16 cellular contexts compared by ENCODE assay signal in the genomic region with DNA sequence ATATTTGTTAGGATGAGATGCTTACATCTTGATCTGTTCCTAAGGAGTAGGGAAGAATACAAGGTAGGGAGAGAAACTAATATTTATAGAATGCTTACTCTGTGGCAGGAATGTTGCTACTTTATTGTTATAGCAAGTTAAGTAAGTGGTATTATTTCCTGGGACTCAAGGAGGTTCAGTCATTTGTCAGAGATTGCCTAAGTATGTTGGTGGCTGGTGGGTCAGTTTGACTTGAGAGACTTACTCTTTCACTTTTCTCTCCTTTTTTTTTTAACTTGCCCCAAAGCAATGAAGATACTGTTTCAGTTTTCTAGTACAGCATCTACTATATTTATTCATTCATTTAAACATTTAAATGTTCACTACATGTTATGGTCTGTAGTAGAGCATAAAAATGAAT. TPM values are rescaled to one million over a fixed set of nuclear protein-coding genes. Genes with fewer than 3 reads are reported as not detected.
DNase-seq lines count a peak whose midpoint lies in the region; ATAC-seq and TF ChIP-seq lines count a peak whose summit lies in the region.
"Had no signal": no experiment of that assay in that cellular context is flagged by ENCODE, and none has a peak within 500 bp of the region (broad histone marks: within the 10 kb centered on the region; RNA-seq: fewer than 3 reads in every experiment).

No MANE protein-coding gene starts in this region.

- no peak overlapping the region for H3K4me3 ChIP-seq in BLaER1 treated with 17β-estradiol and CSF1 and Interleukin-3, amounts not matched to agents 10 nM and 100 nM
- no peak overlapping the region for H3K4me3 ChIP-seq in DOHH2 (ENCODE audit: low read length)

- H3K27ac ChIP-seq in BLaER1 treated with 17β-estradiol and CSF1 and Interleukin-3, amounts not matched to agents 10 nM and 100 nM, result peak overlapping the region in 8 of 11 experiments; percentile 4 to 86 (median 64); a peak in 10 of 22 replicates
- no peak overlapping the region for H3K27ac ChIP-seq in DOHH2 (ENCODE audit: low read depth, low read length)

- no peak for DNase-seq in activated CD8-positive, alpha-beta T cell treated with anti-CD3 and anti-CD28 coated beads for 36 hours
- DNase-seq in iris pigment epithelial cell (ENCODE audit: low read depth) (peak; percentile 43), LoVo (ENCODE audit: low spot score) (no peak), COR-L47 (lab: John Stamatoyannopoulos, UW) (no peak), UCSD-AML1 (lab: John Stamatoyannopoulos, UW; ENCODE audit: unreplicated experiment) (no peak), cerebellar nuclear complex (lab: John Stamatoyannopoulos, UW) (no peak)
- DNase-seq: activated CD4-positive, CD25-positive, alpha-beta regulatory T cell; activated effector memory CD4-positive, alpha-beta T cell treated with Interleukin-2 at 50 U/mL for 16 hours; caudate nucleus; head of caudate nucleus; KBM-7; NCI-H2029; NK-92 treated with Interleukin-12 subunit alpha and Interleukin-12 subunit beta, amount 100 ng/mL, for 24 hours; SHP77 had no signal

- H3K9me2 ChIP-seq in DOHH2 (replicated peaks; ENCODE audit: control insufficient read depth, low read length), result no peaks in the 10 kb centered on the region

- H3K9ac ChIP-seq in BLaER1 treated with 17β-estradiol and CSF1 and Interleukin-3, amounts not matched to agents 10 nM and 100 nM, result no peak overlapping the region

- TF ChIP-seq CTCF in DOHH2 (IDR thresholded peaks at IDR 0.05; ENCODE audit: low read depth, low read length, poor library complexity, severe bottlenecking), result no peak
- TF ChIP-seq CTCF in activated CD8-positive, alpha-beta T cell treated with anti-CD3 and anti-CD28 coated beads for 36 hours (IDR thresholded peaks at IDR 0.05), result no peak

- peaks cover 5% of the 10 kb centered on the region for H3K9me3 Mint-ChIP-seq in activated CD8-positive, alpha-beta T cell treated with anti-CD3 and anti-CD28 coated beads for 36 hours

- CTCF ChIA-PET in activated CD8-positive, alpha-beta T cell treated with anti-CD3 and anti-CD28 coated beads for 36 hours (lab: Charles Lee), result interaction anchor here (1.0 kb wide), 1 partner anchor 40 kb away, joined by 4 read pairs; no protein-coding TSS in a partner anchor

- POLR2A ChIA-PET in activated CD8-positive, alpha-beta T cell treated with anti-CD3 and anti-CD28 coated beads for 36 hours (lab: Charles Lee), result no interaction called here

- no peak for ATAC-seq in activated CD8-positive, alpha-beta T cell treated with anti-CD3 and anti-CD28 coated beads for 36 hours

- no peaks in the 10 kb centered on the region for H3K27me3 Mint-ChIP-seq in activated CD8-positive, alpha-beta T cell treated with anti-CD3 and anti-CD28 coated beads for 36 hours

- H3K4me3 Mint-ChIP-seq in activated CD8-positive, alpha-beta T cell treated with anti-CD3 and anti-CD28 coated beads for 36 hours, result peak overlapping the region; percentile 18

- peaks cover 0 to 20% (median 4%) of the 10 kb centered on the region in 11 experiments; a peak in 6 of 22 replicates for H3K36me3 ChIP-seq in BLaER1 treated with 17β-estradiol and CSF1 and Interleukin-3, amounts not matched to agents 10 nM and 100 nM
- H3K36me3 ChIP-seq in DOHH2 (ENCODE audit: control insufficient read depth, low read length), result peaks cover 12% of the 10 kb centered on the region

- peaks cover 4 to 72% (median 36%) of the 10 kb centered on the region in 11 experiments; a peak in 15 of 22 replicates for H4K20me1 ChIP-seq in BLaER1 treated with 17β-estradiol and CSF1 and Interleukin-3, amounts not matched to agents 10 nM and 100 nM
- H4K20me1 ChIP-seq in DOHH2 (ENCODE audit: control insufficient read depth, insufficient read depth, low read depth, low read length), result peaks cover 5% of the 10 kb centered on the region

- peaks cover 9% of the 10 kb centered on the region for H3F3A ChIP-seq in DOHH2 (ENCODE audit: control insufficient read depth, insufficient read depth)

- H3K36me3 Mint-ChIP-seq in activated CD8-positive, alpha-beta T cell treated with anti-CD3 and anti-CD28 coated beads for 36 hours (ENCODE audit: low read depth), result peaks cover 31% of the 10 kb centered on the region

- H3K4me1 Mint-ChIP-seq in activated CD8-positive, alpha-beta T cell treated with anti-CD3 and anti-CD28 coated beads for 36 hours (ENCODE audit: low read depth), result peaks cover 62% of the 10 kb centered on the region

- no peaks in the 10 kb centered on the region for H3K27me3 ChIP-seq in BLaER1 treated with 17β-estradiol and CSF1 and Interleukin-3, amounts not matched to agents 10 nM and 100 nM
- no peaks in the 10 kb centered on the region for H3K27me3 ChIP-seq in DOHH2 (ENCODE audit: control insufficient read depth, low read length)

- H3K4me1 ChIP-seq in BLaER1 treated with 17β-estradiol and CSF1 and Interleukin-3, amounts not matched to agents 10 nM and 100 nM, result peaks cover 23 to 72% (median 48%) of the 10 kb centered on the region in 10 experiments
- peaks cover 70% of the 10 kb centered on the region for H3K4me1 ChIP-seq in DOHH2 (ENCODE audit: control insufficient read depth, low read length)

- peaks cover 0 to 16% (median 10%) of the 10 kb centered on the region in 11 experiments; a peak in 15 of 22 replicates for H3K9me3 ChIP-seq in BLaER1 treated with 17β-estradiol and CSF1 and Interleukin-3, amounts not matched to agents 10 nM and 100 nM (replicated peaks in 1 of 11)
- no peaks in the 10 kb centered on the region for H3K9me3 ChIP-seq in DOHH2 (ENCODE audit: control insufficient read depth, insufficient read depth, low read length)

- peak overlapping the region in 8 of 11 experiments; percentile 46 to 85 (median 78); a peak in 13 of 22 replicates for H3K4me2 ChIP-seq in BLaER1 treated with 17β-estradiol and CSF1 and Interleukin-3, amounts not matched to agents 10 nM and 100 nM
- H3K4me2 ChIP-seq in DOHH2 (ENCODE audit: low read length), result peak overlapping the region; percentile 50; the same call in 1 of the 2 replicates

- peak overlapping the region; percentile 85 for H3K27ac Mint-ChIP-seq in activated CD8-positive, alpha-beta T cell treated with anti-CD3 and anti-CD28 coated beads for 36 hours

- intact Hi-C loops in activated CD8-positive, alpha-beta T cell treated with anti-CD3 and anti-CD28 coated beads for 36 hours (cut with micrococcal nuclease), result no loop called here

- peaks cover 100% of the 10 kb centered on the region for H3K79me2 ChIP-seq in DOHH2 (ENCODE audit: control insufficient read depth, low read length)

RNA-seq across cellular contexts. Expression of gene FOXN2, which starts 6.3 kb away (rescaled TPM):
- 10 to 100 TPM; 56.4 to 58.3 TPM for total RNA-seq in activated CD8-positive, alpha-beta T cell treated with anti-CD3 and anti-CD28 coated beads for 36 hours
